8 cellular contexts compared by ENCODE assay signal in the genomic region with DNA sequence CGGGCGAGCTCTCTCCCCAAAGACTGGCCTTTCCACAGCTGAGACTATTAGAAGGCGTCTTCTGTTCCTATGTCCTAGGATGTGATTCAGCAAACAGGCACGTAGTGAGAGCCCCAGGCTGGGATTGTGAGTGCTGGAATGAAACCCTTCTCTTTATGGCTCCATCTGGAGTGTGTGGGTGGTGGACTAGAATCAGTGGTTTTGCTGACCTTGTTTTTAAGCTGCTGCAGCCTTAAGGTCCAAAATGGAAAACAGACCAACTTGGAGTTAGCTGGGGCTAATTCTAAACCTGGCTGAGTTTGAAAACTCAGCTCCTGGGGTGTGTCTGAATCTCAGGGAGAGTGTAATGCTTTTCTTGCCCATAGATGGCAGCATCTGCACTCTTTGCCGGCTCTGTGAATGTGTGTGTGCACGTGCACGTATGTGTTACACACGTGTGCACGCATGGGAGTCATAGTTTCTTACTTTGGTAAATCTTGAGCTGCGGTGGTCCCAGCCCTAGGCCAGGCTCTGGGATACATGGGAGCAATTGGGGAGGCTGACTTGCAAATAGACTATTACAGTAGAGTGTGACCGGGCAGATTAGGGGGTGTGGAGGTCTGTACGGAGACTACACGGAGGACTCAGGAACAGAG. TPM values are rescaled to one million over a fixed set of nuclear protein-coding genes. Genes with fewer than 3 reads are reported as not detected.
DNase-seq lines count a peak whose midpoint lies in the region; ATAC-seq and TF ChIP-seq lines count a peak whose summit lies in the region.

No MANE protein-coding gene starts in this region.

- H3K4me2 ChIP-seq in fibroblast of lung (ENCODE audit: extremely low read depth, insufficient read depth, low read length), result peak overlapping the region; percentile 98

- peak overlapping the region in 1 of 4 experiments; percentile 27 for H3K4me3 ChIP-seq in fibroblast of lung (replicated peaks in 1 of 4; ENCODE audit: control extremely low read depth in 1 of 4, insufficient read depth in 1 of 4, low read depth in 3 of 4, low read length in 4 of 4)
- no peak overlapping the region for H3K4me3 ChIP-seq in urinary bladder (ENCODE audit: low read depth, low read length)

- H3K4me1 Mint-ChIP-seq in activated CD4-positive, alpha-beta memory T cell treated with anti-CD3 and anti-CD28 coated beads, Interleukin-2, amount 10 ng/mL, durations not matched to agents 7 days and 5 days, result peaks cover 5% of the 10 kb centered on the region
- H3K4me1 Mint-ChIP-seq in natural killer cell, result peaks cover 23 to 42% of the 10 kb centered on the region in 2 donors

- CTCF ChIA-PET in activated CD4-positive, alpha-beta memory T cell treated with anti-CD3 and anti-CD28 coated beads, Interleukin-2, amount 10 ng/mL, durations not matched to agents 7 days and 5 days (lab: Charles Lee), result interaction anchor here (0.6 to 2.4 kb wide), 26 partner anchors 9 to 243 kb away, joined by 3 to 31 read pairs (median 4); a partner anchor contains a TSS

- no peaks in the 10 kb centered on the region for H3K27me3 Mint-ChIP-seq in activated CD4-positive, alpha-beta memory T cell treated with anti-CD3 and anti-CD28 coated beads, Interleukin-2, amount 10 ng/mL, durations not matched to agents 7 days and 5 days
- no peaks in the 10 kb centered on the region for H3K27me3 Mint-ChIP-seq in natural killer cell (ENCODE audit: low read depth in 2 of 2)

- 16% methylated on average over 13 of the region's 13 CpGs for WGBS in urinary bladder

- no peaks in the 10 kb centered on the region for H3K36me3 Mint-ChIP-seq in activated CD4-positive, alpha-beta memory T cell treated with anti-CD3 and anti-CD28 coated beads, Interleukin-2, amount 10 ng/mL, durations not matched to agents 7 days and 5 days (ENCODE audit: low read depth)
- H3K36me3 Mint-ChIP-seq in natural killer cell, result no peaks in the 10 kb centered on the region

- no peaks in the 10 kb centered on the region for H3K27me3 ChIP-seq in fibroblast of lung (ENCODE audit: control insufficient read depth, insufficient read depth, low read length)

- intact Hi-C loops in natural killer cell (cut with micrococcal nuclease), result no loop called here

- H3K27ac Mint-ChIP-seq in activated CD4-positive, alpha-beta memory T cell treated with anti-CD3 and anti-CD28 coated beads, Interleukin-2, amount 10 ng/mL, durations not matched to agents 7 days and 5 days, result no peak overlapping the region
- peak overlapping the region in 1 of 2 donors; percentile 80 for H3K27ac Mint-ChIP-seq in natural killer cell

- H3K4me1 ChIP-seq in fibroblast of lung (ENCODE audit: control insufficient read depth, extremely low read depth, insufficient read depth, low read length) (peaks cover 60% of the 10 kb centered on the region), urinary bladder (ENCODE audit: insufficient read depth) (no peaks in the 10 kb centered on the region)

- H3K79me2 ChIP-seq in fibroblast of lung (ENCODE audit: control insufficient read depth, insufficient read depth, low read length), result peaks cover 56% of the 10 kb centered on the region

- no peak overlapping the region for H3K4me3 Mint-ChIP-seq in activated CD4-positive, alpha-beta memory T cell treated with anti-CD3 and anti-CD28 coated beads, Interleukin-2, amount 10 ng/mL, durations not matched to agents 7 days and 5 days
- no peak overlapping the region for H3K4me3 Mint-ChIP-seq in natural killer cell

- no peak overlapping the region for H2AFZ ChIP-seq in fibroblast of lung (ENCODE audit: low read length)

- TF ChIP-seq CTCF in C4-2B (conservative IDR thresholded peaks at IDR 0.05) (peak; percentile 93), fibroblast of lung (conservative IDR thresholded peaks at IDR 0.05 in 1 of 2, IDR thresholded peaks at IDR 0.05 in 1 of 2; ENCODE audit: low read depth in 1 of 2, low read length in 2 of 2) (peak; percentile 80 to 81), natural killer cell (IDR thresholded peaks at IDR 0.05) (peak; percentile 69)

- H3K9me3 ChIP-seq in fibroblast of lung (ENCODE audit: control insufficient read depth, insufficient read depth, low read depth, low read length), result no peaks in the 10 kb centered on the region

- ATAC-seq in GM18907 (IDR thresholded peaks at IDR 0.05; ENCODE audit: unreplicated experiment) (peak; percentile 51), natural killer cell (peak; percentile 82 to 99 (median 98)), GM19467 (IDR thresholded peaks at IDR 0.05; ENCODE audit: unreplicated experiment) (no peak)

- peak; percentile 22 for DNase-seq in NCI-H2029 treated with DMSO at 0.1 percent for 48 hours (lab: John Stamatoyannopoulos, UW)
- peak; percentile 50 for DNase-seq in activated CD4-positive, alpha-beta memory T cell treated with anti-CD3 and anti-CD28 coated beads, Interleukin-2, amount 10 ng/mL, durations not matched to agents 7 days and 5 days
- peak; percentile 96 to 99 for DNase-seq in fibroblast of lung (ENCODE audit: low read depth in 2 of 2)
- no peak for DNase-seq in natural killer cell

- peak overlapping the region; percentile 40 for H3K9ac ChIP-seq in fibroblast of lung (ENCODE audit: insufficient read depth, low read length)

- H3K9me3 Mint-ChIP-seq in activated CD4-positive, alpha-beta memory T cell treated with anti-CD3 and anti-CD28 coated beads, Interleukin-2, amount 10 ng/mL, durations not matched to agents 7 days and 5 days, result no peaks in the 10 kb centered on the region
- H3K9me3 Mint-ChIP-seq in natural killer cell, result no peaks in the 10 kb centered on the region

- no peaks in the 10 kb centered on the region for H3K36me3 ChIP-seq in fibroblast of lung (ENCODE audit: control insufficient read depth, insufficient read depth, low read length)
- no peaks in the 10 kb centered on the region for H3K36me3 ChIP-seq in urinary bladder (ENCODE audit: insufficient read depth)

- no peak overlapping the region for H3K27ac ChIP-seq in C4-2B
- peak overlapping the region; percentile 96 for H3K27ac ChIP-seq in fibroblast of lung (ENCODE audit: insufficient read depth, low read length)
- H3K27ac ChIP-seq in urinary bladder (ENCODE audit: low read depth), result peak overlapping the region; percentile 70

- no peaks in the 10 kb centered on the region for H4K20me1 ChIP-seq in fibroblast of lung (ENCODE audit: control insufficient read depth, extremely low read depth, insufficient read depth, low read length)

- POLR2A ChIA-PET in activated CD4-positive, alpha-beta memory T cell treated with anti-CD3 and anti-CD28 coated beads, Interleukin-2, amount 10 ng/mL, durations not matched to agents 7 days and 5 days (lab: Charles Lee), result interaction anchor here (1.3 kb wide), 1 partner anchor 21 kb away, joined by 5 read pairs; no protein-coding TSS in a partner anchor

RNA-seq across cellular contexts. Expression of a gene that starts 10.7 kb away (rescaled TPM):
- 1 to 10 TPM; 5.8 to 6.0 TPM for total RNA-seq in activated CD4-positive, alpha-beta memory T cell treated with anti-CD3 and anti-CD28 coated beads, Interleukin-2, amount 10 ng/mL, durations not matched to agents 7 days and 5 days
- total RNA-seq in fibroblast of lung (326 and 588 TPM in 2 replicates), natural killer cell (100 to 1,000 TPM in 2 of 3 donors, 10 to 100 TPM in 1; 92.9 to 103 (median 103) TPM), urinary bladder (405 TPM)
- polyA plus RNA-seq in fibroblast of lung (388 and 432 TPM in 2 replicates), urinary bladder (2,591 TPM)
- 328 and 371 TPM in 2 replicates for polyA plus RNA-seq in fibroblast of lung (2012)
- 613 and 774 TPM in 2 replicates for polyA minus RNA-seq in fibroblast of lung (ENCODE audit: low replicate concordance)

Comparison
In these comparisons a context has a peak if more than half of its experiments do, and no peak if none do; other contexts are left out.
1. RNA of a gene that starts 10.7 kb away (total RNA-seq): 326 to 588 TPM in fibroblast of lung, 405 TPM in urinary bladder (single experiment) and 92.9 to 103 TPM in natural killer cell; 5.8 to 6.0 TPM in activated CD4-positive, alpha-beta memory T cell treated with anti-CD3 and anti-CD28 coated beads, Interleukin-2, amount 10 ng/mL, durations not matched to agents 7 days and 5 days; every median in the first group is over 10 times any median in the second.
2. Peak in every context shown above with its lines, with median percentiles within 50 percentile points of each other: CTCF ChIP-seq.